Comparison of ENCODE assay signal across 22 cellular contexts in the genomic region with DNA sequence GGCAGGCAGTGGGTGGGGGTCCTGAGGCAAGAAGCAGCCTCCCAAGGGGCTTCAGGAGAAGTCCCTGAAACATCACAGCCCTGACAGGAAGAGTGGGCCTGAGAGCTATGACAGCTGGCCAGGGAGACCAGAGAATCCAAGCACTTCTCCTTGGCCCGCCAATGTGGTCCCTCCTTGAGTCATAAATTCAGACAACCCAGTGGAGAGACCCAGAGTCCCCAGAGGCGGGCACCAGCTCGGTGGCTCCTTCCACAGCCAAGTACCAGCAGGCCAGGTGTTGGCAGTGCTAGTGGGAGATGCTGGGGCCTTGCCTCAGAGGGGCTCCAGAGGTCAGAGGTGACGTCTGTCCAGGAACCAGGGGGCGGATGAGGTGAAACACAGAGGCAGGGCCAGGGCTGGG. TPM values are rescaled to one million over a fixed set of nuclear protein-coding genes. Genes with fewer than 3 reads are reported as not detected.
DNase-seq lines count a peak whose midpoint lies in the region; ATAC-seq and TF ChIP-seq lines count a peak whose summit lies in the region.
"Had no signal": no experiment of that assay in that cellular context is flagged by ENCODE, and none has a peak within 500 bp of the region (broad histone marks: within the 10 kb centered on the region; RNA-seq: fewer than 3 reads in every experiment).

No MANE protein-coding gene starts in this region.

- peaks cover 37% of the 10 kb centered on the region for H3K79me2 ChIP-seq in SU-DHL-6 (ENCODE audit: insufficient read depth, low read length)

- H3K9me2 ChIP-seq in SU-DHL-6 (replicated peaks; ENCODE audit: insufficient read depth, low read length) = no peaks in the 10 kb centered on the region

- H3F3A ChIP-seq in SU-DHL-6 (ENCODE audit: insufficient read depth) = peaks cover 35% of the 10 kb centered on the region

- no peaks in the 10 kb centered on the region for H3K9me3 ChIP-seq in right cardiac atrium (ENCODE audit: control insufficient read depth, low read length)
- H3K9me3 ChIP-seq in right atrium auricular region = no peaks in the 10 kb centered on the region
- H3K9me3 ChIP-seq in SU-DHL-6 (ENCODE audit: insufficient read depth, low read length) = no peaks in the 10 kb centered on the region
- H3K9me3 ChIP-seq in muscle layer of duodenum (ENCODE audit: control insufficient read depth in 1 of 2, low read length in 2 of 2) = no peaks in the 10 kb centered on the region
- H3K9me3 ChIP-seq: tibial nerve had no signal

- peaks cover 52% of the 10 kb centered on the region for H3K36me3 ChIP-seq in right atrium auricular region
- peaks cover 11% of the 10 kb centered on the region for H3K36me3 ChIP-seq in SU-DHL-6 (ENCODE audit: low read length)
- H3K36me3 ChIP-seq in muscle layer of duodenum (ENCODE audit: control insufficient read depth in 1 of 2, insufficient read depth in 2 of 2, low read length in 2 of 2) = peaks cover 31 to 60% of the 10 kb centered on the region in 2 donors

- DNase-seq in right cardiac atrium (peak in 2 of 3 donors; percentile 19 to 30), right atrium auricular region (ENCODE audit: low spot score) (no peak), OCI-M1 (lab: John Stamatoyannopoulos, UW) (no peak), GM13976 (ENCODE audit: low spot score) (no peak)
- DNase-seq: ACHN; activated naive CD8-positive, alpha-beta T cell treated with anti-CD3 and anti-CD28 coated beads, Interleukin-2, amount 10 ng/mL, durations not matched to agents 7 days and 5 days; cerebellar nuclear complex; effector CD8-positive, alpha-beta T cell; foreskin keratinocyte; H9; MM.1S; NCI-H1694 treated with DMSO at 0.1 percent for 48 hours; NCI-H69; stimulated activated naive CD4-positive, alpha-beta T cell treated with Interleukin-2 at 50 U/mL for 16 hours had no signal

- intact Hi-C loops in right cardiac atrium (cut with DNase I) = no loop called here

- H3K4me1 ChIP-seq in right cardiac atrium (ENCODE audit: control insufficient read depth, insufficient read depth, low read length) = peaks cover 3% of the 10 kb centered on the region
- peaks cover 0 to 22% of the 10 kb centered on the region in 2 donors for H3K4me1 ChIP-seq in right atrium auricular region
- peaks cover 5 to 17% of the 10 kb centered on the region in 2 donors for H3K4me1 ChIP-seq in muscle layer of duodenum (ENCODE audit: control insufficient read depth in 1 of 2, insufficient read depth in 2 of 2, low read length in 2 of 2)
- H3K4me1 ChIP-seq: foreskin keratinocyte had no signal

- H3K4me2 ChIP-seq in SU-DHL-6 (ENCODE audit: low read depth, low read length, poor library complexity, severe bottlenecking) = peak overlapping the region; percentile 92

- no peak overlapping the region for H2AFZ ChIP-seq in SU-DHL-6 (ENCODE audit: low read depth, low read length, severe bottlenecking)

- ATAC-seq in right cardiac atrium (no peak), GM19452 (IDR thresholded peaks at IDR 0.05; ENCODE audit: unreplicated experiment) (no peak), HG02840 (IDR thresholded peaks at IDR 0.05; ENCODE audit: low FRiP score, unreplicated experiment) (no peak)
- ATAC-seq: foreskin keratinocyte, left lobe of liver had no signal

- H3K27ac ChIP-seq in right cardiac atrium (ENCODE audit: low read length) (no peak overlapping the region), right atrium auricular region (no peak overlapping the region), SU-DHL-6 (ENCODE audit: low read depth, low read length) (peak overlapping the region; percentile 95), muscle layer of duodenum (ENCODE audit: low read length) (peak overlapping the region; percentile 36)
- H3K27ac ChIP-seq: C4-2B, foreskin keratinocyte had no signal

- H3K9ac ChIP-seq in SU-DHL-6 (ENCODE audit: low read length) = peak overlapping the region; percentile 88

- TF ChIP-seq CTCF in right atrium auricular region (IDR thresholded peaks at IDR 0.05) (no peak), SU-DHL-6 (IDR thresholded peaks at IDR 0.05; ENCODE audit: insufficient read depth, low read length, poor library complexity, severe bottlenecking) (no peak), GM13976 (IDR thresholded peaks at IDR 0.05; ENCODE audit: borderline replicate concordance, control extremely low read depth, extremely low read depth, insufficient read depth, missing control alignments) (no peak)

- in situ Hi-C loops in GM13976 (cut with MboI; ENCODE audit: low sequenced_read_pairs, unreplicated experiment) = no loop called here

- no peaks in the 10 kb centered on the region for H3K27me3 ChIP-seq in right cardiac atrium (ENCODE audit: control insufficient read depth, insufficient read depth)
- no peaks in the 10 kb centered on the region for H3K27me3 ChIP-seq in right atrium auricular region
- no peaks in the 10 kb centered on the region for H3K27me3 ChIP-seq in SU-DHL-6 (ENCODE audit: low read length)
- H3K27me3 ChIP-seq in muscle layer of duodenum (ENCODE audit: low read depth, low read length) = no peaks in the 10 kb centered on the region
- H3K27me3 ChIP-seq: foreskin keratinocyte, tibial nerve had no signal

- H3K4me3 ChIP-seq in right cardiac atrium (ENCODE audit: low read length) (no peak overlapping the region), right atrium auricular region (no peak overlapping the region), SU-DHL-6 (ENCODE audit: insufficient read depth, low read length, poor library complexity, severe bottlenecking) (no peak overlapping the region), muscle layer of duodenum (ENCODE audit: low read depth in 1 of 2, low read length in 2 of 2) (no peak overlapping the region)
- H3K4me3 ChIP-seq: skin epidermis, tibial nerve had no signal

- 82% methylated on average over 5 of the region's 5 CpGs for WGBS in right cardiac atrium

- H4K20me1 ChIP-seq in SU-DHL-6 (ENCODE audit: low read depth, low read length) = no peaks in the 10 kb centered on the region

RNA-seq across cellular contexts. Expression of a gene that starts 1.6 kb away (rescaled TPM):
- total RNA-seq in right cardiac atrium (1 to 10 TPM; 3.1 to 4.5 (median 3.9) TPM), right atrium auricular region (1 to 10 TPM; 1.6 to 2.6 TPM)
- polyA plus RNA-seq in right cardiac atrium = 1.4 TPM

RNA-seq across cellular contexts. Expression of a gene that starts 5.6 kb away (rescaled TPM):
- 10 to 100 TPM; 36.0 to 43.5 (median 40.3) TPM for total RNA-seq in right cardiac atrium
- 30.5 TPM for polyA plus RNA-seq in right cardiac atrium
- 10 to 100 TPM; 40.9 to 45.5 TPM for total RNA-seq in right atrium auricular region

RNA-seq across cellular contexts. Expression of a gene that starts 13.8 kb away (rescaled TPM):
- total RNA-seq in right cardiac atrium = 10 to 100 TPM; 35.0 to 71.5 (median 47.0) TPM
- 61.9 TPM for polyA plus RNA-seq in right cardiac atrium
- total RNA-seq in right atrium auricular region = 10 to 100 TPM; 45.8 to 56.0 TPM

RNA-seq across cellular contexts. Expression of a gene that starts 37.7 kb away (rescaled TPM):
- 10 to 100 TPM; 15.3 to 44.8 (median 25.3) TPM for total RNA-seq in right cardiac atrium
- 17.7 TPM for polyA plus RNA-seq in right cardiac atrium
- total RNA-seq in right atrium auricular region = 10 to 100 TPM; 25.0 to 47.2 TPM

RNA-seq across cellular contexts. Expression of a gene that starts 43.2 kb away (rescaled TPM):
- total RNA-seq in right cardiac atrium (10 to 100 TPM; 24.9 to 34.2 (median 27.7) TPM), right atrium auricular region (10 to 100 TPM in 1 of 2 donors, 1 to 10 TPM in 1; 9.8 to 20.7 TPM)
- 41.8 TPM for polyA plus RNA-seq in right cardiac atrium

Comparison
In these comparisons a context has a peak if more than half of its experiments do, and no peak if none do; other contexts are left out.
1. DNase-seq: peak in right cardiac atrium (2 of 3); none in right atrium auricular region (single experiment), OCI-M1 (single experiment) and GM13976 (single experiment).
2. H3K27ac ChIP-seq: peak in SU-DHL-6 (single experiment) and muscle layer of duodenum (single experiment); none in right cardiac atrium (single experiment) and right atrium auricular region (0 of 2).